21 cellular contexts compared by ENCODE assay signal in the genomic region with DNA sequence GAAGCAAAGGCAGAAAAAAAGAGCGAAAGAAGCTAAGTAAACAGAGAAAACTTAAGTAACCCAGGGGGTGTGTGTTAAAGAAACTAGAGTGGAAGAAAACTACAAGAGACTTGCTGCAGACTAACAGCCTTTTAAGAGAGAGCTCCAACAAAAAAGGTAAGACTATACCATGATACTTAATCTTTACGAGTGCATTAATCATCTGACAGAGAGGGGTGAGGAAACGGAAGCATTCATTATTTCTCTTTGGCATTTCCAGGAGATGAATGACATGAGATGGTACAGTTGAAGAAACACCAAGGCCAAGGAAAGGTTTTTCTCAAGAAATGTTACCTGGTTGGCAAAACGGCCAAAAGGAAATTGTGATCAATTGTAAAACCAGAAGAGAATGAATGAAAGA.
"Had no signal": no experiment of that assay in that cellular context is flagged by ENCODE, and none has a peak within 500 bp of the region (broad histone marks: within the 10 kb centered on the region; RNA-seq: fewer than 3 reads in every experiment).

No MANE protein-coding gene starts in this region.

- H3K27ac ChIP-seq: RWPE1, SJSA1, SK-N-MC had no signal

- H3K9me3 ChIP-seq: SJSA1 had no signal

- DNase-seq: IMR-90, Karpas-422, KG1, MM.1S, NCI-H1092 treated with DMSO at 0.1 percent for 48 hours, NCI-H1436, NCI-H187, NCI-H2029, NCI-H2081 treated with DMSO at 0.1 percent for 48 hours, NCI-H2227 treated with DMSO at 0.1 percent for 48 hours, NCI-H510A, NCI-H524 treated with DMSO at 0.1 percent for 48 hours, NCI-H69, NCI-H774, SIG-M5 had no signal

- H3K4me1 ChIP-seq: SJSA1 had no signal

- H3K4me3 ChIP-seq: SJSA1, SK-N-MC had no signal

- H3K27me3 ChIP-seq: SJSA1 had no signal

- H3K36me3 ChIP-seq: SJSA1 had no signal

- ATAC-seq: HepG2, Panc1, Right ventricle myocardium inferior had no signal
